Comparison of ENCODE assay signal across 2 cellular contexts in the genomic region with DNA sequence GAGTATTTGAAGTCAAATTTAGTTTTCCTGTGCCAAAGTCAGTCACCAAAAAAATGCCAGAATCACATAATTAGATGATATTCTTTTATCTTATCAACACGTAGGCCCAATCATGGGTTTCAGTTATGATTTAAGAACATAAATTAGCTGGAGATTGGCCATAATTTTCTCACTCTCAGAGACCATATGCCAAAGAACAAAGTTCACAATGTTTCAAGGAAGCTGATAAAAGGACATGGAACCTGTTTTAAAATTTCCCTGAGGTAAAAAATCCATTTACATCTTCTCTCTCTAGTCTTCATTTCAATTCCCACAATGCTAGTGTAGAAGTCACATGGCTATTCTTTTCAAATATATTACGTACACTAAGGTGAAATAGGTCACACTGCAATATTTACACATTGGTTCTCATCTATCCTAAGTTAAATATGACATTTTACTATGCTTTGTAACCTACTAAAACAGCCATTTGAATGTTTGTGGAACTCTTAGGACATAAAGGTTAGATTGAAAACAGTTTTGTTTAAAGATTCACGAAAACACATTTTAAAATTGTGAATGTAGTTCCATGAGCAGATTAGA.
A peak's percentile ranks its signal among the peaks of the same experiment; 100 is the strongest.
TF ChIP-seq lines count a peak whose summit lies in the region.

No MANE protein-coding gene starts in this region.

TF ChIP-seq in endothelial cell of umbilical vein, 7 proteins besides CTCF, POLR2A, EP300 and RAD21 (continued from another document):
- TF ChIP-seq FOS (IDR thresholded peaks at IDR 0.05; ENCODE audit: borderline replicate concordance, insufficient read depth, low read length) (no peak), JUN (IDR thresholded peaks at IDR 0.05; ENCODE audit: borderline replicate concordance, insufficient read depth, insufficient read length, low read depth) (no peak), GATA2 (IDR thresholded peaks at IDR 0.05; ENCODE audit: insufficient read depth, insufficient read length, low read depth, low read length) (no peak), MYC (IDR thresholded peaks at IDR 0.05; ENCODE audit: low read depth, low read length) (no peak)

TF ChIP-seq in liver, 16 proteins besides CTCF, POLR2A, EP300 and RAD21 (continued from another document):
- TF ChIP-seq, protein P1, sequence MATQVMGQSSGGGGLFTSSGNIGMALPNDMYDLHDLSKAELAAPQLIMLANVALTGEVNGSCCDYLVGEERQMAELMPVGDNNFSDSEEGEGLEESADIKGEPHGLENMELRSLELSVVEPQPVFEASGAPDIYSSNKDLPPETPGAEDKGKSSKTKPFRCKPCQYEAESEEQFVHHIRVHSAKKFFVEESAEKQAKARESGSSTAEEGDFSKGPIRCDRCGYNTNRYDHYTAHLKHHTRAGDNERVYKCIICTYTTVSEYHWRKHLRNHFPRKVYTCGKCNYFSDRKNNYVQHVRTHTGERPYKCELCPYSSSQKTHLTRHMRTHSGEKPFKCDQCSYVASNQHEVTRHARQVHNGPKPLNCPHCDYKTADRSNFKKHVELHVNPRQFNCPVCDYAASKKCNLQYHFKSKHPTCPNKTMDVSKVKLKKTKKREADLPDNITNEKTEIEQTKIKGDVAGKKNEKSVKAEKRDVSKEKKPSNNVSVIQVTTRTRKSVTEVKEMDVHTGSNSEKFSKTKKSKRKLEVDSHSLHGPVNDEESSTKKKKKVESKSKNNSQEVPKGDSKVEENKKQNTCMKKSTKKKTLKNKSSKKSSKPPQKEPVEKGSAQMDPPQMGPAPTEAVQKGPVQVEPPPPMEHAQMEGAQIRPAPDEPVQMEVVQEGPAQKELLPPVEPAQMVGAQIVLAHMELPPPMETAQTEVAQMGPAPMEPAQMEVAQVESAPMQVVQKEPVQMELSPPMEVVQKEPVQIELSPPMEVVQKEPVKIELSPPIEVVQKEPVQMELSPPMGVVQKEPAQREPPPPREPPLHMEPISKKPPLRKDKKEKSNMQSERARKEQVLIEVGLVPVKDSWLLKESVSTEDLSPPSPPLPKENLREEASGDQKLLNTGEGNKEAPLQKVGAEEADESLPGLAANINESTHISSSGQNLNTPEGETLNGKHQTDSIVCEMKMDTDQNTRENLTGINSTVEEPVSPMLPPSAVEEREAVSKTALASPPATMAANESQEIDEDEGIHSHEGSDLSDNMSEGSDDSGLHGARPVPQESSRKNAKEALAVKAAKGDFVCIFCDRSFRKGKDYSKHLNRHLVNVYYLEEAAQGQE (IDR thresholded peaks at IDR 0.05) = no peak
- TF ChIP-seq, protein P2, sequence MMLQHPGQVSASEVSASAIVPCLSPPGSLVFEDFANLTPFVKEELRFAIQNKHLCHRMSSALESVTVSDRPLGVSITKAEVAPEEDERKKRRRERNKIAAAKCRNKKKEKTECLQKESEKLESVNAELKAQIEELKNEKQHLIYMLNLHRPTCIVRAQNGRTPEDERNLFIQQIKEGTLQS (IDR thresholded peaks at IDR 0.05) = peak; percentile 27
- TF ChIP-seq NR2F2 (IDR thresholded peaks at IDR 0.05) (peak; percentile 81), FOXA2 (IDR thresholded peaks at IDR 0.05) (peak; percentile 73), FOXA1 (IDR thresholded peaks at IDR 0.05) (no peak), HNF4A (conservative IDR thresholded peaks at IDR 0.05) (peak; percentile 32 to 42), HNF4G (IDR thresholded peaks at IDR 0.05) (peak; percentile 28), EGR1 (IDR thresholded peaks at IDR 0.05; ENCODE audit: low read depth in 2 of 2) (no peak)
